31 cellular contexts compared by ENCODE assay signal in the genomic region with DNA sequence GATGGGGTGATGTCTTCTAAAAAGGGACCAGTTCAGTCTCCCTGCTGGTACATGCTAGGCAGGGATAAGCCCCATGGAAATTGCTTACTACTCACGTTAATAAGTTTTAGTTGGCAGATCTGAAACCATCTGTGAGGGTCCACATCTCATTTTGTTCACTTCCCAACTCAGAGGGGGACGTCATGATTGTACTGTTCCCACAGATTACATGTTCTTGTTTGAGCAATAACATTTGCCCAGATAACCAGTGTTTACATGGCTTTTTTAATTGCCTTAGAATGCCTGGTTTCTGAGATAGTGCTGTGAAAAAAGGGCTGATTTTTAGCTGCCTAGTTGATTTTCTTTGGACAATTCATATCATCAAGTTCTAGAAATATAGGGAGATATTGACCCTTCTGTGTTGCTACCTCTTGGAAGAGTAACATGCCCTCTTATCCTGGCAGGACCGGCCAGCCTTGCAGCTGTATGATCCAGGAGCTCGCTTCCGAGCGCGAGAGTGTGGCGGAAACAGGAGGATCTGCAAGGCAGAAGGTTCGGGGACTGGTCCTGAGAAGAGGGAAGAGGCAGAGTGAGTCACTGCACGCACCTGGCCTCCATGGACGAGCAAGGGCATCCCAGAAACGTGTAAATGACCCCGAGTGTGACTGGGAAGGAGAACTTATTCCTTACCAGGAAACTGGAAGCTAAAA.
"Had no signal": no experiment of that assay in that cellular context is flagged by ENCODE, and none has a peak within 500 bp of the region (broad histone marks: within the 10 kb centered on the region; RNA-seq: fewer than 3 reads in every experiment).

No MANE protein-coding gene starts in this region.

- H3K27me3 Mint-ChIP-seq: activated CD4-positive, alpha-beta memory T cell treated with anti-CD3 and anti-CD28 coated beads, Interleukin-2, amount 10 ng/mL, durations not matched to agents 7 days and 5 days; activated CD8-positive, alpha-beta memory T cell treated with anti-CD3 and anti-CD28 coated beads, Interleukin-2, amount 10 ng/mL, durations not matched to agents 7 days and 5 days; activated naive CD4-positive, alpha-beta T cell treated with anti-CD3 and anti-CD28 coated beads, Interleukin-2, amount 10 ng/mL, durations not matched to agents 7 days and 5 days; activated naive CD8-positive, alpha-beta T cell; activated naive CD8-positive, alpha-beta T cell treated with anti-CD3 and anti-CD28 coated beads, Interleukin-2, amount 50 U/mL, for 24 hours; central memory CD8-positive, alpha-beta T cell had no signal

- H3K4me3 Mint-ChIP-seq: activated CD4-positive, alpha-beta memory T cell treated with anti-CD3 and anti-CD28 coated beads, Interleukin-2, amount 10 ng/mL, durations not matched to agents 7 days and 5 days; activated CD8-positive, alpha-beta memory T cell treated with anti-CD3 and anti-CD28 coated beads, Interleukin-2, amount 10 ng/mL, durations not matched to agents 7 days and 5 days; activated naive CD4-positive, alpha-beta T cell treated with anti-CD3 and anti-CD28 coated beads, Interleukin-2, amount 10 ng/mL, durations not matched to agents 7 days and 5 days; activated naive CD8-positive, alpha-beta T cell; activated naive CD8-positive, alpha-beta T cell treated with anti-CD3 and anti-CD28 coated beads, Interleukin-2, amount 50 U/mL, for 24 hours; central memory CD8-positive, alpha-beta T cell had no signal

- ATAC-seq: activated CD8-positive, alpha-beta memory T cell treated with anti-CD3 and anti-CD28 coated beads, Interleukin-2, amount 10 ng/mL, durations not matched to agents 7 days and 5 days; activated naive CD8-positive, alpha-beta T cell treated with anti-CD3 and anti-CD28 coated beads, Interleukin-2, amount 50 U/mL, for 24 hours; Panc1 had no signal

- H3K27me3 ChIP-seq: cardiac muscle cell had no signal

- H3K27ac ChIP-seq: cardiac muscle cell, WERI-Rb-1 had no signal

- H3K4me1 Mint-ChIP-seq: activated CD4-positive, alpha-beta memory T cell treated with anti-CD3 and anti-CD28 coated beads, Interleukin-2, amount 10 ng/mL, durations not matched to agents 7 days and 5 days; activated CD8-positive, alpha-beta memory T cell treated with anti-CD3 and anti-CD28 coated beads, Interleukin-2, amount 10 ng/mL, durations not matched to agents 7 days and 5 days; activated naive CD4-positive, alpha-beta T cell treated with anti-CD3 and anti-CD28 coated beads, Interleukin-2, amount 10 ng/mL, durations not matched to agents 7 days and 5 days; activated naive CD8-positive, alpha-beta T cell treated with anti-CD3 and anti-CD28 coated beads, Interleukin-2, amount 50 U/mL, for 24 hours; central memory CD8-positive, alpha-beta T cell had no signal

- H3K4me3 ChIP-seq: cardiac muscle cell had no signal

- H3K9me3 Mint-ChIP-seq: activated CD4-positive, alpha-beta memory T cell treated with anti-CD3 and anti-CD28 coated beads, Interleukin-2, amount 10 ng/mL, durations not matched to agents 7 days and 5 days; activated naive CD4-positive, alpha-beta T cell treated with anti-CD3 and anti-CD28 coated beads, Interleukin-2, amount 10 ng/mL, durations not matched to agents 7 days and 5 days; activated naive CD8-positive, alpha-beta T cell treated with anti-CD3 and anti-CD28 coated beads, Interleukin-2, amount 50 U/mL, for 24 hours; activated T-helper 2 cell treated with anti-CD3 and anti-CD28 coated beads, Interferon-gamma antibody, Interleukin-2, Interleukin-4, amounts not matched to agents 10 μg/mL and 5 μg/mL and 100 μg/mL, durations not matched to agents 14 hours and 24 hours and 36 hours; central memory CD8-positive, alpha-beta T cell had no signal

- DNase-seq: activated CD4-positive, alpha-beta memory T cell treated with anti-CD3 and anti-CD28 coated beads, Interleukin-2, amount 10 ng/mL, durations not matched to agents 7 days and 5 days; activated CD4-positive, alpha-beta T cell treated with anti-CD3 and anti-CD28 coated beads for 1 hour; activated CD4-positive, alpha-beta T cell treated with anti-CD3 and anti-CD28 coated beads for 48 hours; activated CD4-positive, CD25-positive, alpha-beta regulatory T cell; activated CD8-positive, alpha-beta memory T cell treated with anti-CD3 and anti-CD28 coated beads for 24 hours; activated CD8-positive, alpha-beta memory T cell treated with anti-CD3 and anti-CD28 coated beads, Interleukin-2, amount 10 ng/mL, durations not matched to agents 7 days and 5 days; activated CD8-positive, alpha-beta memory T cell treated with anti-CD3 and anti-CD28 coated beads, Interleukin-2, amount 50 U/mL, for 48 hours; activated naive CD4-positive, alpha-beta T cell treated with anti-CD3 and anti-CD28 coated beads, Interleukin-2, amount 10 ng/mL, durations not matched to agents 7 days and 5 days; activated naive CD8-positive, alpha-beta T cell treated with anti-CD3 and anti-CD28 coated beads, Interleukin-2, amount 50 U/mL, for 24 hours; aorta; NCI-H1105; NCI-H1417 treated with DMSO at 0.1 percent for 48 hours; NCI-H187 treated with DMSO at 0.1 percent for 48 hours; NCI-H2081; NCI-H2171 treated with DMSO at 0.1 percent for 48 hours; NCI-H226; NCI-H446 treated with DMSO at 0.1 percent for 48 hours; NCI-H524; NCI-H69; NCI-H82; SIG-M5; SW 1271; T-helper 1 cell; T-helper 2 cell; T1000; WERI-Rb-1 had no signal

- H3K27ac Mint-ChIP-seq: activated CD4-positive, alpha-beta memory T cell treated with anti-CD3 and anti-CD28 coated beads, Interleukin-2, amount 10 ng/mL, durations not matched to agents 7 days and 5 days; activated CD8-positive, alpha-beta memory T cell treated with anti-CD3 and anti-CD28 coated beads, Interleukin-2, amount 10 ng/mL, durations not matched to agents 7 days and 5 days; activated naive CD4-positive, alpha-beta T cell treated with anti-CD3 and anti-CD28 coated beads, Interleukin-2, amount 10 ng/mL, durations not matched to agents 7 days and 5 days; activated naive CD8-positive, alpha-beta T cell; activated naive CD8-positive, alpha-beta T cell treated with anti-CD3 and anti-CD28 coated beads, Interleukin-2, amount 50 U/mL, for 24 hours; activated T-helper 2 cell treated with anti-CD3 and anti-CD28 coated beads, Interferon-gamma antibody, Interleukin-2, Interleukin-4, amounts not matched to agents 10 μg/mL and 5 μg/mL and 100 μg/mL, durations not matched to agents 14 hours and 24 hours and 36 hours had no signal
